20 cellular contexts compared by ENCODE assay signal in genomic region chr10:108454224-108454623, GRCh38.
DNase-seq lines count a peak whose midpoint lies in the region; TF ChIP-seq lines count a peak whose summit lies in the region.
"Had no signal": no experiment of that assay in that cellular context is flagged by ENCODE, and none has a peak within 500 bp of the region (broad histone marks: within the 10 kb centered on the region; RNA-seq: fewer than 3 reads in every experiment).

No MANE protein-coding gene starts in this region.

- peak overlapping the region; percentile 54; the same call in 1 of the 2 replicates for H3K4me2 ChIP-seq in OCI-LY3 (ENCODE audit: low read length)
- H3K4me2 ChIP-seq: BLaER1 had no signal

- no peaks in the 10 kb centered on the region for H3K9me3 ChIP-seq in OCI-LY3 (ENCODE audit: insufficient read depth, low read length)
- H3K9me3 ChIP-seq: BLaER1 had no signal

- peak overlapping the region; percentile 67 for H3K27ac ChIP-seq in OCI-LY3 (ENCODE audit: low read length)
- H3K27ac ChIP-seq: BLaER1 had no signal

- H3K4me3 Mint-ChIP-seq in nephron = no peak overlapping the region
- H3K4me3 Mint-ChIP-seq: CD4-positive, CD25-positive, alpha-beta regulatory T cell had no signal

- H3K27me3 ChIP-seq in OCI-LY3 (ENCODE audit: low read depth, low read length) = no peaks in the 10 kb centered on the region
- H3K27me3 ChIP-seq: BLaER1 had no signal

- H3K4me3 ChIP-seq in OCI-LY3 (ENCODE audit: low read length) = no peak overlapping the region
- H3K4me3 ChIP-seq in fibroblast of mammary gland (ENCODE audit: control insufficient read depth, low read depth, low read length) = no peak overlapping the region
- H3K4me3 ChIP-seq: BLaER1 had no signal

- H3K79me2 ChIP-seq in OCI-LY3 (ENCODE audit: low read length) = no peaks in the 10 kb centered on the region

- no peak overlapping the region for H3K9ac ChIP-seq in OCI-LY3 (ENCODE audit: low read length)
- H3K9ac ChIP-seq: BLaER1 had no signal

- DNase-seq in AG20443 (ENCODE audit: low spot score) (peak; percentile 21), fibroblast of mammary gland (ENCODE audit: low read depth) (peak; percentile 71), NCI-H2107 (lab: John Stamatoyannopoulos, UW) (no peak), GF-D8 (lab: John Stamatoyannopoulos, UW) (no peak), NCI-H2029 (lab: John Stamatoyannopoulos, UW) (no peak)
- DNase-seq in stimulated activated CD8-positive, alpha-beta memory T cell treated with anti-CD3 and anti-CD28 coated beads, Interleukin-4, amount 100 ng/mL, for 48 hours = no peak
- DNase-seq: CD4-positive, CD25-positive, alpha-beta regulatory T cell; DMS153; DND-41; Karpas-422; NCI-H1092 treated with DMSO at 0.1 percent for 48 hours; NCI-H1436; NCI-H187; NCI-H446; NCI-H524 treated with DMSO at 0.1 percent for 48 hours; NCI-H774; PC-3 had no signal

- TF ChIP-seq CTCF in OCI-LY3 (IDR thresholded peaks at IDR 0.05; ENCODE audit: low read depth, low read length) (no peak), fibroblast of mammary gland (conservative IDR thresholded peaks at IDR 0.05; ENCODE audit: control insufficient read depth, insufficient read depth, low read depth, low read length) (no peak), nephron (IDR thresholded peaks at IDR 0.05; ENCODE audit: unreplicated experiment in 3 of 3) (no peak)

- H4K20me1 ChIP-seq in OCI-LY3 (ENCODE audit: insufficient read depth, low read length) = no peaks in the 10 kb centered on the region
- H4K20me1 ChIP-seq: BLaER1 had no signal

- no peaks in the 10 kb centered on the region for H3K27me3 Mint-ChIP-seq in nephron (ENCODE audit: low read depth)
- H3K27me3 Mint-ChIP-seq: CD4-positive, CD25-positive, alpha-beta regulatory T cell had no signal

- H3K9me3 Mint-ChIP-seq in nephron = no peaks in the 10 kb centered on the region

- H3K36me3 ChIP-seq in OCI-LY3 (replicated peaks; ENCODE audit: low read depth, low read length) = peaks cover 3% of the 10 kb centered on the region
- H3K36me3 ChIP-seq: BLaER1 had no signal

- H2AFZ ChIP-seq in OCI-LY3 (ENCODE audit: low read depth, low read length) = no peak overlapping the region

- H3K4me1 Mint-ChIP-seq in nephron = peaks cover 34% of the 10 kb centered on the region
- H3K4me1 Mint-ChIP-seq: CD4-positive, CD25-positive, alpha-beta regulatory T cell had no signal

- no peaks in the 10 kb centered on the region for H3K36me3 Mint-ChIP-seq in nephron (ENCODE audit: low read depth)
- H3K36me3 Mint-ChIP-seq: CD4-positive, CD25-positive, alpha-beta regulatory T cell had no signal

- peaks cover 17% of the 10 kb centered on the region for H3K4me1 ChIP-seq in OCI-LY3 (ENCODE audit: low read length)
- H3K4me1 ChIP-seq: BLaER1 had no signal

- H3K27ac Mint-ChIP-seq in nephron = peak overlapping the region; percentile 56 to 74 (median 58)
- H3K27ac Mint-ChIP-seq: CD4-positive, CD25-positive, alpha-beta regulatory T cell had no signal

Comparison
In these comparisons a context has a peak if more than half of its experiments do, and no peak if none do; other contexts are left out.
1. DNase-seq: peak in AG20443 (single experiment) and fibroblast of mammary gland (single experiment); none in NCI-H2107 (single experiment), GF-D8 (single experiment), NCI-H2029 (single experiment) and stimulated activated CD8-positive, alpha-beta memory T cell treated with anti-CD3 and anti-CD28 coated beads, Interleukin-4, amount 100 ng/mL, for 48 hours (single experiment).